In the genomic region with DNA sequence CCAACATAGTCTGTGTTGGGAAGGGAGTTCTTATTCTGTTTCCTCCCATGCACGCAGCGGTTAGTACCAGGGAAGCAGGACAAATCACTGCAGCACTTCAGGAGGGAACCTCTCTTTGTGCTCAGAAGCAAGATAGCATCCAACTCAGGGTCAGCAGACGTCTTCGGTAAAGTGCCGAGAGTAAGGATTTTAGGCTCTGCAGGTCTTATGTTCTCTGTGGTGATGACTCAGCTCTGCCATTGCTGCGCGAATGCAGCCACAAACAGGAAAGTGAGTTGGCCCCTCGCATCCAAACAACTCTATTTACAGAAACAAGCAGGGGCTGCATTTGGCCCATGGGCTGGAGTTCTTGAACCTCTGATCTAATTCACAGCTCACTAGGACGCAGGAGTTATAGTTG, we compare ENCODE assay signal across 9 cellular contexts.
A peak's percentile ranks its signal among the peaks of the same experiment; 100 is the strongest.
DNase-seq lines count a peak whose midpoint lies in the region; ATAC-seq, FAIRE-seq and TF ChIP-seq lines count a peak whose summit lies in the region.
"Had no signal": no experiment of that assay in that cellular context is flagged by ENCODE, and none has a peak within 500 bp of the region (broad histone marks: within the 10 kb centered on the region; RNA-seq: fewer than 3 reads in every experiment).

No MANE protein-coding gene starts in this region.

- no peak for TF ChIP-seq POLR2A in testis (IDR thresholded peaks at IDR 0.05)

- no peak for ATAC-seq in GM18520 (IDR thresholded peaks at IDR 0.05; ENCODE audit: unreplicated experiment)

- CTCF ChIA-PET in RWPE1 (lab: Yijun Ruan, JAX), result no interaction called here

- FAIRE-seq in urothelium cell line (lab: Jason Lieb, UNC), result no peak
- FAIRE-seq: GM18507 had no signal

- peaks cover 19% of the 10 kb centered on the region for H3K4me1 ChIP-seq in testis

- POLR2A ChIA-PET in RWPE1 (lab: Yijun Ruan, JAX; ENCODE audit: low non-redundant PET), result no interaction called here

- no peaks in the 10 kb centered on the region for H3K27me3 ChIP-seq in testis

- no peak overlapping the region for H3K27ac ChIP-seq in RWPE1
- H3K27ac ChIP-seq in testis, result no peak overlapping the region

- intact Hi-C loops in testis (cut with DNase I; ENCODE audit: low total_unique reads), result no loop called here

- peak; percentile 10 for DNase-seq in activated gamma-delta T cell treated with Interleukin-2 at 50 U/mL for 16 hours
- DNase-seq in activated gamma-delta T cell (lab: John Stamatoyannopoulos, UW), result no peak
- DNase-seq in astrocyte of the hippocampus (ENCODE audit: low read depth, low spot score), result peak; percentile 82
- DNase-seq in medulla oblongata (ENCODE audit: extremely low spot score), result peak; percentile 52
- DNase-seq in urothelium cell line (ENCODE audit: low spot score), result peak; percentile 54
- no peak for DNase-seq in RWPE1 (ENCODE audit: low spot score)
- DNase-seq in testis, result no peak

- no peak overlapping the region for H3K4me3 ChIP-seq in testis

- no peaks in the 10 kb centered on the region for H3K9me3 ChIP-seq in testis

- TF ChIP-seq CTCF in RWPE1 (conservative IDR thresholded peaks at IDR 0.05; ENCODE audit: low read depth), result no peak
- no peak for TF ChIP-seq CTCF in testis (IDR thresholded peaks at IDR 0.05)

- no peaks in the 10 kb centered on the region for H3K36me3 ChIP-seq in testis (ENCODE audit: low read depth, missing control alignments)

- 66 to 72% methylated on average over 9 of the region's 9 CpGs for WGBS in testis, 2 donors

Comparison
In these comparisons a context has a peak if more than half of its experiments do, and no peak if none do; other contexts are left out.
1. DNase-seq: peak in activated gamma-delta T cell treated with Interleukin-2 at 50 U/mL for 16 hours (single experiment), astrocyte of the hippocampus (single experiment), medulla oblongata (single experiment) and urothelium cell line (single experiment); none in activated gamma-delta T cell (single experiment), RWPE1 (single experiment) and testis (single experiment).